23 cellular contexts compared by ENCODE assay signal in genomic region chr19:19276386-19276785, GRCh38. TPM values are rescaled to one million over a fixed set of nuclear protein-coding genes. Genes with fewer than 3 reads are reported as not detected.
DNase-seq lines count a peak whose midpoint lies in the region; ATAC-seq and TF ChIP-seq lines count a peak whose summit lies in the region.
"Had no signal": no experiment of that assay in that cellular context is flagged by ENCODE, and none has a peak within 500 bp of the region (broad histone marks: within the 10 kb centered on the region; RNA-seq: fewer than 3 reads in every experiment).

No MANE protein-coding gene starts in this region.

- no peak overlapping the region for H3K4me2 ChIP-seq in H9 (ENCODE audit: insufficient read depth, insufficient read length, low read length)
- H3K4me2 ChIP-seq: BLaER1 treated with 17β-estradiol and CSF1 and Interleukin-3, amounts not matched to agents 10 nM and 100 nM had no signal

- H3K9me3 Mint-ChIP-seq in H9 = no peaks in the 10 kb centered on the region
- H3K9me3 Mint-ChIP-seq: activated CD4-positive, alpha-beta memory T cell treated with anti-CD3 and anti-CD28 coated beads for 36 hours; activated naive CD4-positive, alpha-beta T cell treated with anti-CD3 and anti-CD28 coated beads for 36 hours; immature natural killer cell; natural killer cell; T-cell had no signal

- no peaks in the 10 kb centered on the region for H4K20me1 ChIP-seq in H9 (ENCODE audit: control insufficient read depth, insufficient read depth, insufficient read length)

- H3K14ac ChIP-seq in H9 (ENCODE audit: insufficient read depth, low read length) = no peak overlapping the region

- no peaks in the 10 kb centered on the region for H3K27me3 ChIP-seq in H9 (ENCODE audit: insufficient read depth, low read length)
- H3K27me3 ChIP-seq: BLaER1 treated with 17β-estradiol and CSF1 and Interleukin-3, amounts not matched to agents 10 nM and 100 nM; uterus had no signal

- no peak overlapping the region for H3T11ph ChIP-seq in H9 (ENCODE audit: low read length)

- H2BK20ac ChIP-seq in H9 (ENCODE audit: low read depth, low read length, poor library complexity, severe bottlenecking) = no peak overlapping the region

- no peak overlapping the region for H2BK120ac ChIP-seq in H9 (ENCODE audit: low read depth, low read length, poor library complexity, severe bottlenecking)

- H3K23me2 ChIP-seq in H9 (ENCODE audit: insufficient read length, low read depth, low read length, poor library complexity, severe bottlenecking) = peaks cover 7% of the 10 kb centered on the region

- H3K27me3 Mint-ChIP-seq in H9 (ENCODE audit: low read depth) = peaks cover 17% of the 10 kb centered on the region

- POLR2A ChIA-PET in GM10248 (lab: Yijun Ruan, JAX) = no interaction called here

- no peak overlapping the region for H2BK5ac ChIP-seq in H9 (ENCODE audit: insufficient read length, low read length)

- H3K27ac ChIP-seq in H9 (ENCODE audit: insufficient read length, low read depth, low read length) = no peak overlapping the region
- H3K27ac ChIP-seq: BLaER1 treated with 17β-estradiol and CSF1 and Interleukin-3, amounts not matched to agents 10 nM and 100 nM; lower lobe of right lung; skin epidermis had no signal

- H3K27ac Mint-ChIP-seq in H9 = no peak overlapping the region
- H3K27ac Mint-ChIP-seq: activated CD4-positive, alpha-beta memory T cell treated with anti-CD3 and anti-CD28 coated beads for 36 hours; activated naive CD4-positive, alpha-beta T cell treated with anti-CD3 and anti-CD28 coated beads for 36 hours; immature natural killer cell; natural killer cell; T-cell had no signal

- H3K23ac ChIP-seq in H9 (ENCODE audit: insufficient read length, low read depth, low read length) = no peak overlapping the region

- no peak for TF ChIP-seq CTCF in fibroblast of villous mesenchyme (IDR thresholded peaks at IDR 0.05; ENCODE audit: insufficient read depth, low read depth, low read length)
- no peak for TF ChIP-seq CTCF in H9 (conservative IDR thresholded peaks at IDR 0.05)
- no peak for TF ChIP-seq CTCF in GM10248 (IDR thresholded peaks at IDR 0.05; ENCODE audit: control extremely low read depth, extremely low read depth, low read depth, missing control alignments)

- DNase-seq in EH (ENCODE audit: low read depth) = peak; percentile 80
- DNase-seq in amniotic epithelial cell (ENCODE audit: low read depth) = peak; percentile 97
- DNase-seq in fibroblast of villous mesenchyme (ENCODE audit: low read depth) = peak; percentile 89
- DNase-seq in skeletal muscle cell (ENCODE audit: low read depth) = peak; percentile 24
- DNase-seq in activated naive CD4-positive, alpha-beta T cell treated with Interleukin-2 at 50 U/mL for 16 hours = no peak
- DNase-seq in H9 = no peak
- no peak for DNase-seq in GM10248 (ENCODE audit: extremely low spot score)
- DNase-seq: activated CD4-positive, alpha-beta memory T cell treated with anti-CD3 and anti-CD28 coated beads for 36 hours; activated naive CD4-positive, alpha-beta T cell treated with anti-CD3 and anti-CD28 coated beads for 36 hours; erythroblast; immature natural killer cell; Karpas-422; lower lobe of right lung; natural killer cell; NCI-H1105 treated with DMSO at 0.1 percent for 48 hours; NCI-H2107; stimulated activated CD4-positive, alpha-beta T cell treated with anti-CD3 and anti-CD28 coated beads, Interleukin-4, amount 100 ng/mL, for 1 hour; T-cell; uterus had no signal

- no peak for ATAC-seq in HG03196 (IDR thresholded peaks at IDR 0.05; ENCODE audit: unreplicated experiment)
- ATAC-seq: lower lobe of right lung, natural killer cell, T-cell had no signal

- CTCF ChIA-PET in GM10248 (lab: Yijun Ruan, JAX) = no interaction called here

- no peaks in the 10 kb centered on the region for H3K9me3 ChIP-seq in H9 (ENCODE audit: control insufficient read depth, low read depth, low read length)
- H3K9me3 ChIP-seq: BLaER1 treated with 17β-estradiol and CSF1 and Interleukin-3, amounts not matched to agents 10 nM and 100 nM; lower lobe of right lung; uterus had no signal

- H3K18ac ChIP-seq in H9 (ENCODE audit: insufficient read length, low read depth, low read length) = no peak overlapping the region

- H2BK12ac ChIP-seq in H9 (ENCODE audit: insufficient read length, low read depth, low read length) = no peak overlapping the region

- H3K4me3 Mint-ChIP-seq in H9 = no peak overlapping the region
- H3K4me3 Mint-ChIP-seq: activated CD4-positive, alpha-beta memory T cell treated with anti-CD3 and anti-CD28 coated beads for 36 hours; activated naive CD4-positive, alpha-beta T cell treated with anti-CD3 and anti-CD28 coated beads for 36 hours; immature natural killer cell; natural killer cell; T-cell had no signal

- H3K4ac ChIP-seq in H9 (ENCODE audit: low read depth, low read length) = no peak overlapping the region

- no peak overlapping the region for H2AFZ ChIP-seq in H9 (ENCODE audit: low read length)

- H3K4me3 ChIP-seq in fibroblast of villous mesenchyme (ENCODE audit: low read depth, low read length) = no peak overlapping the region
- H3K4me3 ChIP-seq in skeletal muscle cell (ENCODE audit: low read depth, low read length) = no peak overlapping the region
- H3K4me3 ChIP-seq: BLaER1 treated with 17β-estradiol and CSF1 and Interleukin-3, amounts not matched to agents 10 nM and 100 nM; lower lobe of right lung; skin epidermis; uterus had no signal

- no peaks in the 10 kb centered on the region; the same call in 1 of the 2 replicates for H3K4me1 ChIP-seq in H9 (ENCODE audit: insufficient read depth, low read length)

- no peaks in the 10 kb centered on the region for H3K79me1 ChIP-seq in H9 (ENCODE audit: insufficient read depth, low read depth, low read length, poor library complexity, severe bottlenecking)

- no peak overlapping the region for H4K8ac ChIP-seq in H9 (replicated peaks; ENCODE audit: insufficient read length, low read depth, low read length)

- no peak overlapping the region for H4K91ac ChIP-seq in H9 (ENCODE audit: insufficient read length, low read depth, low read length)

- no peak overlapping the region for H2AK5ac ChIP-seq in H9 (ENCODE audit: insufficient read length, low read length)

- H3K4me1 Mint-ChIP-seq in H9 = peaks cover 8 to 10% of the 10 kb centered on the region in 2 experiments

- H2BK15ac ChIP-seq in H9 (ENCODE audit: low read depth, low read length) = no peak overlapping the region

- peaks cover 10 to 35% (median 27%) of the 10 kb centered on the region in 3 experiments; a peak in 6 of 7 replicates for H3K36me3 Mint-ChIP-seq in H9 (ENCODE audit: insufficient read depth in 1 of 3, low read depth in 3 of 3)
- H3K36me3 Mint-ChIP-seq: natural killer cell had no signal

- H3K9ac ChIP-seq in H9 (ENCODE audit: extremely low read depth, insufficient read length, low read length) = no peak overlapping the region
- H3K9ac ChIP-seq: BLaER1 treated with 17β-estradiol and CSF1 and Interleukin-3, amounts not matched to agents 10 nM and 100 nM had no signal

- WGBS in H9 (ENCODE audit: extremely low coverage, insufficient read length, low lambda C conversion rate) = no CpG with 5 or more reads among the region's 12 CpGs

- H4K5ac ChIP-seq in H9 (ENCODE audit: insufficient read length, low read depth, low read length) = no peak overlapping the region

- H3K56ac ChIP-seq in H9 (ENCODE audit: insufficient read length, low read depth, low read length) = no peak overlapping the region

- no peaks in the 10 kb centered on the region for H3K79me2 ChIP-seq in H9 (ENCODE audit: insufficient read depth, low read length)

RNA-seq across cellular contexts. Expression of gene TM6SF2, which starts 3.3 kb away (rescaled TPM):
- total RNA-seq in fibroblast of villous mesenchyme (0.86 and 1.3 TPM in 2 replicates), H9 (2021) (3.2 and 3.5 TPM in 2 replicates)
- total RNA-seq: activated CD4-positive, alpha-beta memory T cell treated with anti-CD3 and anti-CD28 coated beads for 36 hours; activated naive CD4-positive, alpha-beta T cell treated with anti-CD3 and anti-CD28 coated beads for 36 hours; dermis microvascular lymphatic vessel endothelial cell; natural killer cell; T-cell had no signal

RNA-seq across cellular contexts. Expression of gene SUGP1, which starts 43.9 kb away (rescaled TPM):
- 22.5 and 27.4 TPM in 2 replicates for total RNA-seq in fibroblast of villous mesenchyme
- 99.7 and 103 TPM in 2 replicates for total RNA-seq in H9 (2021)

RNA-seq across cellular contexts. Expression of gene MAU2, which starts 44.2 kb away (rescaled TPM):
- total RNA-seq in fibroblast of villous mesenchyme (30.6 and 32.4 TPM in 2 replicates), H9 (2021) (48.4 and 55.3 TPM in 2 replicates)

Comparison
In these comparisons a context has a peak if more than half of its experiments do, and no peak if none do; other contexts are left out.
1. DNase-seq: peak in EH (single experiment), amniotic epithelial cell (single experiment), fibroblast of villous mesenchyme (single experiment) and skeletal muscle cell (single experiment); none in activated naive CD4-positive, alpha-beta T cell treated with Interleukin-2 at 50 U/mL for 16 hours (single experiment), H9 (single experiment) and GM10248 (single experiment).